In genomic region chr12:111585619-111586135, GRCh38 we compare ENCODE assay signal across 1 cellular context.
A peak's percentile ranks its signal among the peaks of the same experiment; 100 is the strongest.
TF ChIP-seq lines count a peak whose summit lies in the region.

No MANE protein-coding gene starts in this region.

TF ChIP-seq in K562, 482 proteins besides CTCF, POLR2A, EP300 and RAD21 (continues in another document):
- TF ChIP-seq, protein P1, sequence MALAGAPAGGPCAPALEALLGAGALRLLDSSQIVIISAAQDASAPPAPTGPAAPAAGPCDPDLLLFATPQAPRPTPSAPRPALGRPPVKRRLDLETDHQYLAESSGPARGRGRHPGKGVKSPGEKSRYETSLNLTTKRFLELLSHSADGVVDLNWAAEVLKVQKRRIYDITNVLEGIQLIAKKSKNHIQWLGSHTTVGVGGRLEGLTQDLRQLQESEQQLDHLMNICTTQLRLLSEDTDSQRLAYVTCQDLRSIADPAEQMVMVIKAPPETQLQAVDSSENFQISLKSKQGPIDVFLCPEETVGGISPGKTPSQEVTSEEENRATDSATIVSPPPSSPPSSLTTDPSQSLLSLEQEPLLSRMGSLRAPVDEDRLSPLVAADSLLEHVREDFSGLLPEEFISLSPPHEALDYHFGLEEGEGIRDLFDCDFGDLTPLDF (CRISPR knock-in tag; IDR thresholded peaks at IDR 0.05) = no peak
- no peak for TF ChIP-seq ZNF589 (CRISPR knock-in tag; IDR thresholded peaks at IDR 0.05; ENCODE audit: low read depth)
- no peak for TF ChIP-seq HMGN3 (IDR thresholded peaks at IDR 0.05; ENCODE audit: borderline replicate concordance, extremely low read depth, insufficient read length, low read depth, low read length)
- TF ChIP-seq POLR2AphosphoS2 (IDR thresholded peaks at IDR 0.05; ENCODE audit: low read length) = no peak
- TF ChIP-seq CHD7 (IDR thresholded peaks at IDR 0.05; ENCODE audit: low read depth, low read length) = no peak
- TF ChIP-seq, protein P2, sequence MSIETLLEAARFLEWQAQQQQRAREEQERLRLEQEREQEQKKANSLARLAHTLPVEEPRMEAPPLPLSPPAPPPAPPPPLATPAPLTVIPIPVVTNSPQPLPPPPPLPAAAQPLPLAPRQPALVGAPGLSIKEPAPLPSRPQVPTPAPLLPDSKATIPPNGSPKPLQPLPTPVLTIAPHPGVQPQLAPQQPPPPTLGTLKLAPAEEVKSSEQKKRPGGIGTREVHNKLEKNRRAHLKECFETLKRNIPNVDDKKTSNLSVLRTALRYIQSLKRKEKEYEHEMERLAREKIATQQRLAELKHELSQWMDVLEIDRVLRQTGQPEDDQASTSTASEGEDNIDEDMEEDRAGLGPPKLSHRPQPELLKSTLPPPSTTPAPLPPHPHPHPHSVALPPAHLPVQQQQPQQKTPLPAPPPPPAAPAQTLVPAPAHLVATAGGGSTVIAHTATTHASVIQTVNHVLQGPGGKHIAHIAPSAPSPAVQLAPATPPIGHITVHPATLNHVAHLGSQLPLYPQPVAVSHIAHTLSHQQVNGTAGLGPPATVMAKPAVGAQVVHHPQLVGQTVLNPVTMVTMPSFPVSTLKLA (conservative IDR thresholded peaks at IDR 0.05) = no peak
- no peak for TF ChIP-seq TAF7 (tag; IDR thresholded peaks at IDR 0.05)
- peak; percentile 21; the same call in 1 of the 2 replicates for TF ChIP-seq ZNF316 (IDR thresholded peaks at IDR 0.05)
- no peak for TF ChIP-seq NFIX (CRISPR knock-in tag; IDR thresholded peaks at IDR 0.05; ENCODE audit: low read depth)
- no peak for TF ChIP-seq YY1 (IDR thresholded peaks at IDR 0.05; ENCODE audit: borderline replicate concordance in 1 of 3, control insufficient read depth in 1 of 3, extremely low read depth in 1 of 3, insufficient read depth in 3 of 3, insufficient read length in 1 of 3, insufficient replicate concordance in 2 of 3, low read depth in 1 of 3, low read length in 2 of 3)
- peak; percentile 49 for TF ChIP-seq MAFG (tag; conservative IDR thresholded peaks at IDR 0.05)
- no peak for TF ChIP-seq CBX1 (IDR thresholded peaks at IDR 0.05; ENCODE audit: low read depth)
- TF ChIP-seq ZNF780A (CRISPR knock-in tag; IDR thresholded peaks at IDR 0.05) = no peak
- 0 out of 2 replicates have a peak, but pooled peaks have one; percentile 29 for TF ChIP-seq SOX6 (IDR thresholded peaks at IDR 0.05)
- TF ChIP-seq, protein P3, sequence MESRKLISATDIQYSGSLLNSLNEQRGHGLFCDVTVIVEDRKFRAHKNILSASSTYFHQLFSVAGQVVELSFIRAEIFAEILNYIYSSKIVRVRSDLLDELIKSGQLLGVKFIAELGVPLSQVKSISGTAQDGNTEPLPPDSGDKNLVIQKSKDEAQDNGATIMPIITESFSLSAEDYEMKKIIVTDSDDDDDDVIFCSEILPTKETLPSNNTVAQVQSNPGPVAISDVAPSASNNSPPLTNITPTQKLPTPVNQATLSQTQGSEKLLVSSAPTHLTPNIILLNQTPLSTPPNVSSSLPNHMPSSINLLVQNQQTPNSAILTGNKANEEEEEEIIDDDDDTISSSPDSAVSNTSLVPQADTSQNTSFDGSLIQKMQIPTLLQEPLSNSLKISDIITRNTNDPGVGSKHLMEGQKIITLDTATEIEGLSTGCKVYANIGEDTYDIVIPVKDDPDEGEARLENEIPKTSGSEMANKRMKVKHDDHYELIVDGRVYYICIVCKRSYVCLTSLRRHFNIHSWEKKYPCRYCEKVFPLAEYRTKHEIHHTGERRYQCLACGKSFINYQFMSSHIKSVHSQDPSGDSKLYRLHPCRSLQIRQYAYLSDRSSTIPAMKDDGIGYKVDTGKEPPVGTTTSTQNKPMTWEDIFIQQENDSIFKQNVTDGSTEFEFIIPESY (CRISPR knock-in tag; IDR thresholded peaks at IDR 0.05) = peak; percentile 39; the same call in 1 of the 2 replicates
- TF ChIP-seq, protein P4, sequence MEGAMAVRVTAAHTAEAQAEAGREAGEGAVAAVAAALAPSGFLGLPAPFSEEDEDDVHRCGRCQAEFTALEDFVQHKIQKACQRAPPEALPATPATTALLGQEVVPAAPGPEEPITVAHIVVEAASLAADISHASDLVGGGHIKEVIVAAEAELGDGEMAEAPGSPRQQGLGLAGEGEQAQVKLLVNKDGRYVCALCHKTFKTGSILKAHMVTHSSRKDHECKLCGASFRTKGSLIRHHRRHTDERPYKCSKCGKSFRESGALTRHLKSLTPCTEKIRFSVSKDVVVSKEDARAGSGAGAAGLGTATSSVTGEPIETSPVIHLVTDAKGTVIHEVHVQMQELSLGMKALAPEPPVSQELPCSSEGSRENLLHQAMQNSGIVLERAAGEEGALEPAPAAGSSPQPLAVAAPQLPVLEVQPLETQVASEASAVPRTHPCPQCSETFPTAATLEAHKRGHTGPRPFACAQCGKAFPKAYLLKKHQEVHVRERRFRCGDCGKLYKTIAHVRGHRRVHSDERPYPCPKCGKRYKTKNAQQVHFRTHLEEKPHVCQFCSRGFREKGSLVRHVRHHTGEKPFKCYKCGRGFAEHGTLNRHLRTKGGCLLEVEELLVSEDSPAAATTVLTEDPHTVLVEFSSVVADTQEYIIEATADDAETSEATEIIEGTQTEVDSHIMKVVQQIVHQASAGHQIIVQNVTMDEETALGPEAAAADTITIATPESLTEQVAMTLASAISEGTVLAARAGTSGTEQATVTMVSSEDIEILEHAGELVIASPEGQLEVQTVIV (CRISPR knock-in tag; IDR thresholded peaks at IDR 0.05; ENCODE audit: borderline replicate concordance) = no peak
- no peak for TF ChIP-seq ZNF655 (CRISPR knock-in tag; IDR thresholded peaks at IDR 0.05)
- TF ChIP-seq SAP30 (IDR thresholded peaks at IDR 0.05; ENCODE audit: borderline replicate concordance, insufficient read depth, low read depth, low read length, poor library complexity, severe bottlenecking) = no peak
- TF ChIP-seq HNRNPK (IDR thresholded peaks at IDR 0.05; ENCODE audit: low read depth, low read length, poor library complexity, severe bottlenecking) = no peak
- no peak for TF ChIP-seq THAP7 (CRISPR knock-in tag; IDR thresholded peaks at IDR 0.05)
- TF ChIP-seq NRF1 (conservative IDR thresholded peaks at IDR 0.05 in 1 of 2, IDR thresholded peaks at IDR 0.05 in 1 of 2) = no peak
- no peak for TF ChIP-seq ZZZ3 (IDR thresholded peaks at IDR 0.05)
- TF ChIP-seq NR2C1 (IDR thresholded peaks at IDR 0.05) = no peak
- no peak for TF ChIP-seq NR2C1 (tag; IDR thresholded peaks at IDR 0.05)
- TF ChIP-seq POLR3A (IDR thresholded peaks at IDR 0.05; ENCODE audit: borderline replicate concordance, extremely low read depth, insufficient read depth, insufficient read length) = no peak
- no peak for TF ChIP-seq TFAP4 (CRISPR knock-in tag; IDR thresholded peaks at IDR 0.05; ENCODE audit: borderline replicate concordance)
- TF ChIP-seq ZNF384 (IDR thresholded peaks at IDR 0.05; ENCODE audit: low read depth, low read length) = peak; percentile 91
- no peak for TF ChIP-seq ZBTB49 (CRISPR knock-in tag; IDR thresholded peaks at IDR 0.05; ENCODE audit: borderline replicate concordance)
- no peak for TF ChIP-seq ZNF668 (CRISPR knock-in tag; IDR thresholded peaks at IDR 0.05)
- TF ChIP-seq KDM5B (IDR thresholded peaks at IDR 0.05; ENCODE audit: insufficient replicate concordance, low read depth, low read length) = no peak
